In genomic region chr15:75597667-75598341, GRCh38 we compare ENCODE assay signal across 8 cellular contexts. TPM values are rescaled to one million over a fixed set of nuclear protein-coding genes. Genes with fewer than 3 reads are reported as not detected.
DNase-seq lines count a peak whose midpoint lies in the region; ATAC-seq and TF ChIP-seq lines count a peak whose summit lies in the region.

No MANE protein-coding gene starts in this region.

- peak overlapping the region; percentile 69 for H3K27ac ChIP-seq in cingulate gyrus (ENCODE audit: low read depth, low read length)

- no peaks in the 10 kb centered on the region for H3K9me3 Mint-ChIP-seq in progenitor cell of endocrine pancreas (ENCODE audit: low read depth)

- no peaks in the 10 kb centered on the region for H3K27me3 Mint-ChIP-seq in progenitor cell of endocrine pancreas

- peaks cover 20% of the 10 kb centered on the region for H3K36me3 Mint-ChIP-seq in progenitor cell of endocrine pancreas (ENCODE audit: insufficient read depth)

- DNase-seq in DMS 273 (lab: John Stamatoyannopoulos, UW; ENCODE audit: unreplicated experiment), result peak; percentile 19
- no peak for DNase-seq in DMS 273 treated with DMSO at 0.1 percent for 48 hours (lab: John Stamatoyannopoulos, UW)
- DNase-seq in progenitor cell of endocrine pancreas (ENCODE audit: low spot score, unreplicated experiment), result no peak
- no peak for DNase-seq in NCI-H2196 treated with DMSO at 0.1 percent for 48 hours (lab: John Stamatoyannopoulos, UW; ENCODE audit: unreplicated experiment)

- H3K4me3 Mint-ChIP-seq in progenitor cell of endocrine pancreas (ENCODE audit: low read depth), result no peak overlapping the region

- H3K27ac Mint-ChIP-seq in progenitor cell of endocrine pancreas, result no peak overlapping the region

- peak; percentile 40 for TF ChIP-seq CTCF in progenitor cell of endocrine pancreas (IDR thresholded peaks at IDR 0.05; ENCODE audit: unreplicated experiment)

- peaks cover 14% of the 10 kb centered on the region for H3K4me1 Mint-ChIP-seq in progenitor cell of endocrine pancreas (ENCODE audit: low read depth)

- ATAC-seq in SK-N-SH treated with all-trans-retinoic acid at 6 μM for 48 hours, result peak; percentile 52
- ATAC-seq in GM19395 (IDR thresholded peaks at IDR 0.05; ENCODE audit: unreplicated experiment), result no peak
- ATAC-seq in HG03469 (IDR thresholded peaks at IDR 0.05; ENCODE audit: unreplicated experiment), result no peak

TF ChIP-seq in SK-N-SH treated with all-trans-retinoic acid at 6 μM for 48 hours, 23 proteins besides CTCF, POLR2A, EP300 and RAD21:
- TF ChIP-seq CREB5 (CRISPR knock-in tag; IDR thresholded peaks at IDR 0.05; ENCODE audit: low read depth), result no peak
- TF ChIP-seq RARB (CRISPR knock-in tag; IDR thresholded peaks at IDR 0.05), result no peak
- no peak for TF ChIP-seq PPARA (CRISPR knock-in tag; IDR thresholded peaks at IDR 0.05; ENCODE audit: borderline replicate concordance)
- TF ChIP-seq SNAI2 (CRISPR knock-in tag; IDR thresholded peaks at IDR 0.05), result no peak
- TF ChIP-seq TOX (CRISPR knock-in tag; IDR thresholded peaks at IDR 0.05; ENCODE audit: borderline replicate concordance), result no peak
- no peak for TF ChIP-seq TSHZ2 (CRISPR knock-in tag; IDR thresholded peaks at IDR 0.05)
- no peak for TF ChIP-seq ZFP30 (CRISPR knock-in tag; IDR thresholded peaks at IDR 0.05)
- no peak for TF ChIP-seq PATZ1 (CRISPR knock-in tag; IDR thresholded peaks at IDR 0.05; ENCODE audit: borderline replicate concordance)
- TF ChIP-seq GLIS3 (CRISPR knock-in tag; IDR thresholded peaks at IDR 0.05), result no peak
- no peak for TF ChIP-seq ZNF8 (CRISPR knock-in tag; IDR thresholded peaks at IDR 0.05)
- TF ChIP-seq ZC3H10 (CRISPR knock-in tag; IDR thresholded peaks at IDR 0.05), result no peak
- TF ChIP-seq OSR1 (CRISPR knock-in tag; IDR thresholded peaks at IDR 0.05), result no peak
- no peak for TF ChIP-seq ZNF565 (CRISPR knock-in tag; conservative IDR thresholded peaks at IDR 0.05; ENCODE audit: low read depth)
- no peak for TF ChIP-seq TCF4 (CRISPR knock-in tag; IDR thresholded peaks at IDR 0.05; ENCODE audit: borderline replicate concordance)
- no peak for TF ChIP-seq BACH2 (CRISPR knock-in tag; IDR thresholded peaks at IDR 0.05; ENCODE audit: borderline replicate concordance)
- TF ChIP-seq ESRRG (CRISPR knock-in tag; IDR thresholded peaks at IDR 0.05), result no peak
TF ChIP-seq in SK-N-SH treated with all-trans-retinoic acid at 6 μM for 48 hours: peak in this region for 0.

RNA-seq across cellular contexts. Expression of gene PTPN9, which starts 18.7 kb away (rescaled TPM):
- total RNA-seq in progenitor cell of endocrine pancreas, result 35.2 and 37.1 TPM in 2 replicates

RNA-seq across cellular contexts. Expression of gene SNUPN, which starts 27.7 kb away (rescaled TPM):
- total RNA-seq in progenitor cell of endocrine pancreas, result 16.0 and 21.1 TPM in 2 replicates

RNA-seq across cellular contexts. Expression of gene IMP3, which starts 42.2 kb away (rescaled TPM):
- 53.7 and 54.0 TPM in 2 replicates for total RNA-seq in progenitor cell of endocrine pancreas

RNA-seq across cellular contexts. Expression of gene SNX33, which starts 49.9 kb away (rescaled TPM):
- 24.5 and 29.3 TPM in 2 replicates for total RNA-seq in progenitor cell of endocrine pancreas
